ENCODE assay signal across 1 cellular context in genomic region chr16:67177743-67178699, GRCh38.
TF ChIP-seq lines count a peak whose summit lies in the region.

No MANE protein-coding gene starts in this region.

TF ChIP-seq in K562, 482 proteins besides CTCF, POLR2A, EP300 and RAD21 (continued from another document):
- no peak for TF ChIP-seq ZBTB40 (IDR thresholded peaks at IDR 0.05)
- no peak for TF ChIP-seq ZBTB40 (CRISPR knock-in tag; IDR thresholded peaks at IDR 0.05)
- TF ChIP-seq ZNF232 (CRISPR knock-in tag; IDR thresholded peaks at IDR 0.05) = no peak
- no peak for TF ChIP-seq FIP1L1 (IDR thresholded peaks at IDR 0.05; ENCODE audit: low read depth, low read length, poor library complexity, severe bottlenecking)
- TF ChIP-seq FOXA3 (CRISPR knock-in tag; conservative IDR thresholded peaks at IDR 0.05 in 1 of 2, IDR thresholded peaks at IDR 0.05 in 1 of 2) = no peak
- TF ChIP-seq, protein P1, sequence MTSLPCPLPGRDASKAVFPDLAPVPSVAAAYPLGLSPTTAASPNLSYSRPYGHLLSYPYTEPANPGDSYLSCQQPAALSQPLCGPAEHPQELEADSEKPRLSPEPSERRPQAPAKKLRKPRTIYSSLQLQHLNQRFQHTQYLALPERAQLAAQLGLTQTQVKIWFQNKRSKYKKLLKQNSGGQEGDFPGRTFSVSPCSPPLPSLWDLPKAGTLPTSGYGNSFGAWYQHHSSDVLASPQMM (CRISPR knock-in tag; IDR thresholded peaks at IDR 0.05) = no peak
- TF ChIP-seq STAT5A (IDR thresholded peaks at IDR 0.05; ENCODE audit: borderline replicate concordance, low read length) = no peak
- TF ChIP-seq FOS (IDR thresholded peaks at IDR 0.05; ENCODE audit: extremely low read depth, insufficient read length) = no peak
- TF ChIP-seq NRF1 (conservative IDR thresholded peaks at IDR 0.05 in 1 of 2, IDR thresholded peaks at IDR 0.05 in 1 of 2) = peak; percentile 72 to 78
- TF ChIP-seq MIER1 (IDR thresholded peaks at IDR 0.05; ENCODE audit: low read depth) = no peak
- TF ChIP-seq TAF15 (IDR thresholded peaks at IDR 0.05; ENCODE audit: low read depth, low read length) = no peak
- no peak for TF ChIP-seq SMAD3 (CRISPR knock-in tag; conservative IDR thresholded peaks at IDR 0.05)
- TF ChIP-seq STAG1 (CRISPR knock-in tag; IDR thresholded peaks at IDR 0.05; ENCODE audit: borderline replicate concordance) = no peak
- TF ChIP-seq NR0B1 (IDR thresholded peaks at IDR 0.05; ENCODE audit: partially characterized antibody) = no peak
- peak; percentile 20; the same call in 1 of the 2 replicates for TF ChIP-seq TFAP4 (CRISPR knock-in tag; IDR thresholded peaks at IDR 0.05; ENCODE audit: borderline replicate concordance)
- TF ChIP-seq NFIC (IDR thresholded peaks at IDR 0.05) = peak; percentile 39; the same call in 1 of the 2 replicates
- TF ChIP-seq ZNF23 (CRISPR knock-in tag; IDR thresholded peaks at IDR 0.05) = no peak
- no peak for TF ChIP-seq ETV6 (IDR thresholded peaks at IDR 0.05; ENCODE audit: borderline replicate concordance in 1 of 2, low read depth in 2 of 2, low read length in 1 of 2)
- no peak for TF ChIP-seq ETV6 (CRISPR knock-in tag; IDR thresholded peaks at IDR 0.05; ENCODE audit: borderline replicate concordance)
- TF ChIP-seq MCM5 (IDR thresholded peaks at IDR 0.05; ENCODE audit: low read depth) = no peak
- TF ChIP-seq SMARCA4 (IDR thresholded peaks at IDR 0.05) = no peak
- no peak for TF ChIP-seq BCL6 (CRISPR knock-in tag; IDR thresholded peaks at IDR 0.05)
- peak; percentile 62; the same call in 1 of the 2 replicates for TF ChIP-seq MAX (CRISPR knock-in tag; IDR thresholded peaks at IDR 0.05)
- no peak for TF ChIP-seq BMI1 (IDR thresholded peaks at IDR 0.05; ENCODE audit: low read length)
- no peak for TF ChIP-seq NR2F6 (CRISPR knock-in tag; IDR thresholded peaks at IDR 0.05)
- TF ChIP-seq HMG20A (CRISPR knock-in tag; conservative IDR thresholded peaks at IDR 0.05) = no peak
- no peak for TF ChIP-seq NFE2 (IDR thresholded peaks at IDR 0.05; ENCODE audit: low read depth)
- no peak for TF ChIP-seq GATA2 (CRISPR knock-in tag; IDR thresholded peaks at IDR 0.05)
- TF ChIP-seq, protein P2, sequence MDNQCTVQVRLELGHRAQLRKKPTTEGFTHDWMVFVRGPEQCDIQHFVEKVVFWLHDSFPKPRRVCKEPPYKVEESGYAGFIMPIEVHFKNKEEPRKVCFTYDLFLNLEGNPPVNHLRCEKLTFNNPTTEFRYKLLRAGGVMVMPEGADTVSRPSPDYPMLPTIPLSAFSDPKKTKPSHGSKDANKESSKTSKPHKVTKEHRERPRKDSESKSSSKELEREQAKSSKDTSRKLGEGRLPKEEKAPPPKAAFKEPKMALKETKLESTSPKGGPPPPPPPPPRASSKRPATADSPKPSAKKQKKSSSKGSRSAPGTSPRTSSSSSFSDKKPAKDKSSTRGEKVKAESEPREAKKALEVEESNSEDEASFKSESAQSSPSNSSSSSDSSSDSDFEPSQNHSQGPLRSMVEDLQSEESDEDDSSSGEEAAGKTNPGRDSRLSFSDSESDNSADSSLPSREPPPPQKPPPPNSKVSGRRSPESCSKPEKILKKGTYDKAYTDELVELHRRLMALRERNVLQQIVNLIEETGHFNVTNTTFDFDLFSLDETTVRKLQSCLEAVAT (IDR thresholded peaks at IDR 0.05) = no peak
- peak; percentile 60 for TF ChIP-seq HMGN3 (IDR thresholded peaks at IDR 0.05; ENCODE audit: borderline replicate concordance, extremely low read depth, insufficient read length, low read depth, low read length)
- TF ChIP-seq, protein P3, sequence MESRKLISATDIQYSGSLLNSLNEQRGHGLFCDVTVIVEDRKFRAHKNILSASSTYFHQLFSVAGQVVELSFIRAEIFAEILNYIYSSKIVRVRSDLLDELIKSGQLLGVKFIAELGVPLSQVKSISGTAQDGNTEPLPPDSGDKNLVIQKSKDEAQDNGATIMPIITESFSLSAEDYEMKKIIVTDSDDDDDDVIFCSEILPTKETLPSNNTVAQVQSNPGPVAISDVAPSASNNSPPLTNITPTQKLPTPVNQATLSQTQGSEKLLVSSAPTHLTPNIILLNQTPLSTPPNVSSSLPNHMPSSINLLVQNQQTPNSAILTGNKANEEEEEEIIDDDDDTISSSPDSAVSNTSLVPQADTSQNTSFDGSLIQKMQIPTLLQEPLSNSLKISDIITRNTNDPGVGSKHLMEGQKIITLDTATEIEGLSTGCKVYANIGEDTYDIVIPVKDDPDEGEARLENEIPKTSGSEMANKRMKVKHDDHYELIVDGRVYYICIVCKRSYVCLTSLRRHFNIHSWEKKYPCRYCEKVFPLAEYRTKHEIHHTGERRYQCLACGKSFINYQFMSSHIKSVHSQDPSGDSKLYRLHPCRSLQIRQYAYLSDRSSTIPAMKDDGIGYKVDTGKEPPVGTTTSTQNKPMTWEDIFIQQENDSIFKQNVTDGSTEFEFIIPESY (CRISPR knock-in tag; IDR thresholded peaks at IDR 0.05) = peak; percentile 88
- no peak for TF ChIP-seq RNF2 (IDR thresholded peaks at IDR 0.05)
- TF ChIP-seq CSDE1 (IDR thresholded peaks at IDR 0.05) = no peak
- TF ChIP-seq SRSF3 (IDR thresholded peaks at IDR 0.05; ENCODE audit: insufficient read depth, low read length) = no peak
- peak in 1 of 2 experiments; percentile 19; a peak in 1 of 4 replicates for TF ChIP-seq HDAC1 (IDR thresholded peaks at IDR 0.05)
- no peak for TF ChIP-seq ZNF785 (CRISPR knock-in tag; IDR thresholded peaks at IDR 0.05)
- TF ChIP-seq, protein P4, sequence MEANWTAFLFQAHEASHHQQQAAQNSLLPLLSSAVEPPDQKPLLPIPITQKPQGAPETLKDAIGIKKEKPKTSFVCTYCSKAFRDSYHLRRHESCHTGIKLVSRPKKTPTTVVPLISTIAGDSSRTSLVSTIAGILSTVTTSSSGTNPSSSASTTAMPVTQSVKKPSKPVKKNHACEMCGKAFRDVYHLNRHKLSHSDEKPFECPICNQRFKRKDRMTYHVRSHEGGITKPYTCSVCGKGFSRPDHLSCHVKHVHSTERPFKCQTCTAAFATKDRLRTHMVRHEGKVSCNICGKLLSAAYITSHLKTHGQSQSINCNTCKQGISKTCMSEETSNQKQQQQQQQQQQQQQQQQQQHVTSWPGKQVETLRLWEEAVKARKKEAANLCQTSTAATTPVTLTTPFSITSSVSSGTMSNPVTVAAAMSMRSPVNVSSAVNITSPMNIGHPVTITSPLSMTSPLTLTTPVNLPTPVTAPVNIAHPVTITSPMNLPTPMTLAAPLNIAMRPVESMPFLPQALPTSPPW (CRISPR knock-in tag; IDR thresholded peaks at IDR 0.05) = peak; percentile 13; the same call in 1 of the 2 replicates
- no peak for TF ChIP-seq MAFK (IDR thresholded peaks at IDR 0.05; ENCODE audit: low read length)
